ENCODE assay signal across 19 cellular contexts in genomic region chr12:53255993-53256392, GRCh38. TPM values are rescaled to one million over a fixed set of nuclear protein-coding genes. Genes with fewer than 3 reads are reported as not detected.
DNase-seq lines count a peak whose midpoint lies in the region; ATAC-seq lines count a peak whose summit lies in the region.
"Had no signal": no experiment of that assay in that cellular context is flagged by ENCODE, and none has a peak within 500 bp of the region (broad histone marks: within the 10 kb centered on the region; RNA-seq: fewer than 3 reads in every experiment).

No MANE protein-coding gene starts in this region.

- CTCF ChIA-PET in CD8-positive, alpha-beta memory T cell (lab: Charles Lee) = interaction anchor here (1.0 to 7.0 kb wide), 4 partner anchors 12 to 96 kb away, joined by 4 to 166 read pairs (median 7); partner anchors contain the start of gene ESPL1

- no peaks in the 10 kb centered on the region for H3K9me3 Mint-ChIP-seq in CD8-positive, alpha-beta memory T cell

- H3K9me3 ChIP-seq in CD8-positive, alpha-beta memory T cell (ENCODE audit: low read length) = no peaks in the 10 kb centered on the region
- H3K9me3 ChIP-seq: left ventricle myocardium inferior, SJCRH30 had no signal

- H3K36me3 ChIP-seq in CD8-positive, alpha-beta memory T cell (ENCODE audit: insufficient read depth, low read length) = no peaks in the 10 kb centered on the region
- H3K36me3 ChIP-seq: SJCRH30 had no signal

- peaks cover 32 to 45% (median 43%) of the 10 kb centered on the region in 3 donors for H3K4me1 Mint-ChIP-seq in CD8-positive, alpha-beta memory T cell

- no peaks in the 10 kb centered on the region for H3K27me3 ChIP-seq in CD8-positive, alpha-beta memory T cell (ENCODE audit: insufficient read depth, low read length, poor library complexity, severe bottlenecking)
- H3K27me3 ChIP-seq: hepatocyte, SJCRH30 had no signal

- no peak overlapping the region for H3K27ac ChIP-seq in CD8-positive, alpha-beta memory T cell (ENCODE audit: low read depth, low read length)
- H3K27ac ChIP-seq: hepatocyte, left ventricle myocardium inferior, SJCRH30 had no signal

- peaks cover 0 to 1% of the 10 kb centered on the region in 2 donors for H3K27me3 Mint-ChIP-seq in CD8-positive, alpha-beta memory T cell

- H3K4me3 Mint-ChIP-seq in CD8-positive, alpha-beta memory T cell = peak overlapping the region in 2 of 7 donors; percentile 48 to 67

- H3K4me3 ChIP-seq in CD8-positive, alpha-beta memory T cell (ENCODE audit: low read length) = no peak overlapping the region
- H3K4me3 ChIP-seq: hepatocyte, left ventricle myocardium inferior, SJCRH30 had no signal

- peak; percentile 58 for ATAC-seq in GM18868 (IDR thresholded peaks at IDR 0.05; ENCODE audit: unreplicated experiment)
- ATAC-seq: sciatic nerve had no signal

- peaks cover 41% of the 10 kb centered on the region for H3K4me1 ChIP-seq in CD8-positive, alpha-beta memory T cell (ENCODE audit: insufficient read depth, low read length)
- H3K4me1 ChIP-seq: SJCRH30 had no signal

- DNase-seq in CD8-positive, alpha-beta memory T cell = no peak
- peak; percentile 73 for DNase-seq in OCI-M1 (lab: John Stamatoyannopoulos, UW)
- DNase-seq in germinal center (ENCODE audit: low spot score) = peak; percentile 75
- DNase-seq in stimulated activated CD4-positive, alpha-beta T cell treated with anti-CD3 and anti-CD28 coated beads, Interleukin-1b, Interleukin-23, amount 100 ng/mL, for 48 hours = no peak
- DNase-seq in activated CD4-positive, CD25-positive, alpha-beta regulatory T cell (lab: John Stamatoyannopoulos, UW) = no peak
- DNase-seq in SW 1271 (lab: John Stamatoyannopoulos, UW) = no peak
- DNase-seq: activated CD4-positive, alpha-beta T cell treated with anti-CD3 and anti-CD28 coated beads for 1 hour; activated gamma-delta T cell treated with Interleukin-2 at 50 U/mL for 16 hours; Calu3; GOT3; left ventricle myocardium inferior; NCI-H1105 treated with DMSO at 0.1 percent for 48 hours; NCI-H510A treated with DMSO at 0.1 percent for 48 hours; SJCRH30 had no signal

- peaks cover 0 to 41% (median 0%) of the 10 kb centered on the region in 3 donors for H3K36me3 Mint-ChIP-seq in CD8-positive, alpha-beta memory T cell

- H3K27ac Mint-ChIP-seq in CD8-positive, alpha-beta memory T cell = peak overlapping the region in 5 of 8 donors; percentile 20 to 73 (median 42)

- POLR2A ChIA-PET in CD8-positive, alpha-beta memory T cell (lab: Charles Lee) = no interaction called here

RNA-seq across cellular contexts. Expression of gene ESPL1, which starts 12.1 kb away (rescaled TPM):
- 10 to 100 TPM; 58.4 to 63.4 TPM for total RNA-seq in CD8-positive, alpha-beta memory T cell
- not detected for polyA plus RNA-seq in CD8-positive, alpha-beta memory T cell

RNA-seq across cellular contexts. Expression of gene RARG, which starts 24.0 kb away (rescaled TPM):
- total RNA-seq in CD8-positive, alpha-beta memory T cell = 10 to 100 TPM; 67.0 to 68.4 TPM
- 15.4 TPM for polyA plus RNA-seq in CD8-positive, alpha-beta memory T cell

RNA-seq across cellular contexts. Expression of gene PFDN5, which starts 39.3 kb away (rescaled TPM):
- 100 to 1,000 TPM; 380 to 385 TPM for total RNA-seq in CD8-positive, alpha-beta memory T cell
- 1,325 TPM for polyA plus RNA-seq in CD8-positive, alpha-beta memory T cell

RNA-seq across cellular contexts. Expression of gene MYG1, which starts 43.5 kb away (rescaled TPM):
- 10 to 100 TPM; 81.1 to 82.5 TPM for total RNA-seq in CD8-positive, alpha-beta memory T cell
- 67.9 TPM for polyA plus RNA-seq in CD8-positive, alpha-beta memory T cell

RNA-seq across cellular contexts. Expression of gene ITGB7, which starts 48.9 kb away (rescaled TPM):
- total RNA-seq in CD8-positive, alpha-beta memory T cell = 100 to 1,000 TPM; 339 TPM
- polyA plus RNA-seq in CD8-positive, alpha-beta memory T cell = 292 TPM
- total RNA-seq: cerebellum, SJCRH30 had no signal
- polyA plus RNA-seq: hepatocyte, neural cell had no signal

Comparison
In these comparisons a context has a peak if more than half of its experiments do, and no peak if none do; other contexts are left out.
1. DNase-seq: peak in OCI-M1 (single experiment) and germinal center (single experiment); none in CD8-positive, alpha-beta memory T cell (0 of 5), stimulated activated CD4-positive, alpha-beta T cell treated with anti-CD3 and anti-CD28 coated beads, Interleukin-1b, Interleukin-23, amount 100 ng/mL, for 48 hours (single experiment), activated CD4-positive, CD25-positive, alpha-beta regulatory T cell (0 of 4) and SW 1271 (0 of 2).